In the genomic region with DNA sequence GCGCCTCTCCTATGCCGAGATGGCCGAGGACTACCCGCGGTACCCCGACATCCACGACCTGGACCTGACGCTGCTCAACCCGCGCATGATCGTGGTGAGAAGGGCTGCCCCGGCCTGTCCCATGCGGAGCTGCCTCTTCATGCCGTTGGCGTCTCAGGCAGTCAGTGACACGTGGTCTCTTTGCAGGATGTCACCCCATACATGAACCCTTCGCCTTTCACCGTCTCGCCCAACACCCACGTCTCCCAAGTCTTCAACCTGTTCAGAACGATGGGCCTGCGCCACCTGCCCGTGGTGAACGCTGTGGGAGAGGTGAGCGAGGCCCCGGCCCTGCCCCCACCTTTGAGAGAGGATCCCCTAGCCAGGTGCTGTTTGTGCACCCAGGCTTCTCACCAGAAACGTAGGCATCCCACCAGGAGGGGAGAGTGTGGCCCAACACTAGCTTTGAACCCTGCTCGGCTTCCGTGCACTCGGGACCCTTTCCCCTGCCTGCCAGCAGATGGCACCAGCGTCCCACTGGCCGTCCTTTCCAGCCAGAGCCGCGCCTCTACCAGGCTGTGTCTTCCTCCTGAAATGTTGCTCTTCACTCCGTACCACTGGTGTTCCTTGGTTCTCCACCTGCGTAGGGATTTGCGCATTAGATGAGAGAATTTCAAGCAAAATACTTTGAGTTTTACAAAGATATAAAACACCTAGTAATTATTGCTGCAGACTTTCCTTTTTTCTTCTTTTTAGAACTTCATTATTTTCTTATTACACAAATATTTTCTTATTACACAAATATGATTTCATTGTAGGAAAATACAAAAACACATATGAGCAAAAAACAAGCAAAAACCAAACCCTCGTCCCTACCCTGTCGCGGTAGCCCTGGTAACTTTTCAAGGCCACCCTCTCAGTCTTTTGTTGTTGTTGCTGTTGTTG, we compare ENCODE assay signal across 1 cellular context.
TF ChIP-seq lines count a peak whose summit lies in the region.

No MANE protein-coding gene starts in this region.

TF ChIP-seq in SK-N-SH, 30 proteins besides CTCF, POLR2A, EP300 and RAD21 (continued from another document):
- TF ChIP-seq, protein P1, sequence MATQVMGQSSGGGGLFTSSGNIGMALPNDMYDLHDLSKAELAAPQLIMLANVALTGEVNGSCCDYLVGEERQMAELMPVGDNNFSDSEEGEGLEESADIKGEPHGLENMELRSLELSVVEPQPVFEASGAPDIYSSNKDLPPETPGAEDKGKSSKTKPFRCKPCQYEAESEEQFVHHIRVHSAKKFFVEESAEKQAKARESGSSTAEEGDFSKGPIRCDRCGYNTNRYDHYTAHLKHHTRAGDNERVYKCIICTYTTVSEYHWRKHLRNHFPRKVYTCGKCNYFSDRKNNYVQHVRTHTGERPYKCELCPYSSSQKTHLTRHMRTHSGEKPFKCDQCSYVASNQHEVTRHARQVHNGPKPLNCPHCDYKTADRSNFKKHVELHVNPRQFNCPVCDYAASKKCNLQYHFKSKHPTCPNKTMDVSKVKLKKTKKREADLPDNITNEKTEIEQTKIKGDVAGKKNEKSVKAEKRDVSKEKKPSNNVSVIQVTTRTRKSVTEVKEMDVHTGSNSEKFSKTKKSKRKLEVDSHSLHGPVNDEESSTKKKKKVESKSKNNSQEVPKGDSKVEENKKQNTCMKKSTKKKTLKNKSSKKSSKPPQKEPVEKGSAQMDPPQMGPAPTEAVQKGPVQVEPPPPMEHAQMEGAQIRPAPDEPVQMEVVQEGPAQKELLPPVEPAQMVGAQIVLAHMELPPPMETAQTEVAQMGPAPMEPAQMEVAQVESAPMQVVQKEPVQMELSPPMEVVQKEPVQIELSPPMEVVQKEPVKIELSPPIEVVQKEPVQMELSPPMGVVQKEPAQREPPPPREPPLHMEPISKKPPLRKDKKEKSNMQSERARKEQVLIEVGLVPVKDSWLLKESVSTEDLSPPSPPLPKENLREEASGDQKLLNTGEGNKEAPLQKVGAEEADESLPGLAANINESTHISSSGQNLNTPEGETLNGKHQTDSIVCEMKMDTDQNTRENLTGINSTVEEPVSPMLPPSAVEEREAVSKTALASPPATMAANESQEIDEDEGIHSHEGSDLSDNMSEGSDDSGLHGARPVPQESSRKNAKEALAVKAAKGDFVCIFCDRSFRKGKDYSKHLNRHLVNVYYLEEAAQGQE (IDR thresholded peaks at IDR 0.05; ENCODE audit: low read depth, low read length), result no peak
- peak; percentile 98 for TF ChIP-seq SMC3 (IDR thresholded peaks at IDR 0.05; ENCODE audit: low read depth, low read length)
- peak; percentile 55 for TF ChIP-seq CHD2 (IDR thresholded peaks at IDR 0.05; ENCODE audit: low read length, partially characterized antibody)
- TF ChIP-seq POLR2AphosphoS5 (IDR thresholded peaks at IDR 0.05; ENCODE audit: low read depth, low read length), result 0 out of 2 replicates have a peak, but pooled peaks have one; percentile 9
- 0 out of 2 replicates have a peak, but pooled peaks have one; percentile 30 for TF ChIP-seq RCOR1 (IDR thresholded peaks at IDR 0.05; ENCODE audit: low read length)
- TF ChIP-seq, protein P2, sequence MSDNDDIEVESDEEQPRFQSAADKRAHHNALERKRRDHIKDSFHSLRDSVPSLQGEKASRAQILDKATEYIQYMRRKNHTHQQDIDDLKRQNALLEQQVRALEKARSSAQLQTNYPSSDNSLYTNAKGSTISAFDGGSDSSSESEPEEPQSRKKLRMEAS (IDR thresholded peaks at IDR 0.05; ENCODE audit: low read depth), result no peak
- no peak; the same call in 1 of the 2 replicates for TF ChIP-seq MXI1 (IDR thresholded peaks at IDR 0.05; ENCODE audit: low read depth, low read length)
- no peak for TF ChIP-seq FOSL2 (IDR thresholded peaks at IDR 0.05; ENCODE audit: borderline replicate concordance, low read depth)
- no peak for TF ChIP-seq JUND (IDR thresholded peaks at IDR 0.05)
